In the genomic region with DNA sequence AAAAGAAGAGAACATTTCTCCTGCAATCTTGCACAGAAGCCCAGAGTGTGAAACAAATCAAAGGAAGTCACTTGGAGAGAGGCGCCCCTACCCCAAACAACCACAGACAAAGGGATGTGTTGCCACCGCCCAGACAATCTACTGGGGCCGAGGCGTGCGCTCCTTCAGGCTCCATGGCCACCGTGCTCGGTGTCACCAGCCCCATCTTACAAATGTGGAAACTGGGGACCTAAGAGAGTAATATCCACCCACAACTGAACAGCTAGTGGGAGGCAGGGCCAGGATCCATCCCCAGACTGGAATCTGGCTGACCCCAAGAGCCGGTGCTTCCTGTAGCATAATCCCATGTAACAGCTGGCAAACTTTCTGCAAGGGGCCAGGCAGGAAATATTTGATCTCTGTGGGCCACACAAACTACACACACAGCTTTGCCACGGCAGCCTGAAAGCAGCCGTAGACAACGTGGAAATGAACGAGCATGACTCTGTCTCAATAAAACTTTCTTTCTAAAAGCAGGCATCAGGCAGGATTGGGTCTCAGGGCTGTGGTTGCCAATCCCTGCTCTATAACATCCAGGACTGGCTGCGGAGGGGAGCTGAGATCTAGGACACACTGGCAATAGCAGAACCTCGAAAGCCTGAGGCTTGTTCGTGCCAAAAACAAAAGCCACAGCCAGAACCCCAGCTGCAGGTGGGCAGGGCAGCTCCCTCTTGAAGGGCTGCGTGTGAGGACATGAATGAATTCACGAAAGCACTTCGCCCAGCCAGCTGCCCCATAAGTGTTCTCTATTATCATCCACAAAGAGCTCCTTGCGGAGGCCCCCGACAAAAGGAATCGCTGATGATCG, we compare ENCODE assay signal across 10 cellular contexts. TPM values are rescaled to one million over a fixed set of nuclear protein-coding genes. Genes with fewer than 3 reads are reported as not detected.
A peak's percentile ranks its signal among the peaks of the same experiment; 100 is the strongest.
DNase-seq lines count a peak whose midpoint lies in the region; ATAC-seq and TF ChIP-seq lines count a peak whose summit lies in the region.
"Had no signal": no experiment of that assay in that cellular context is flagged by ENCODE, and none has a peak within 500 bp of the region (broad histone marks: within the 10 kb centered on the region; RNA-seq: fewer than 3 reads in every experiment).

No MANE protein-coding gene starts in this region.

- H3K27ac ChIP-seq in A673 (ENCODE audit: low read depth, low read length, poor library complexity, severe bottlenecking): peak overlapping the region; percentile 25

- DNase-seq in A673 (ENCODE audit: low spot score): no peak
- peak; percentile 76 for DNase-seq in NCI-H82 (lab: John Stamatoyannopoulos, UW)
- no peak for DNase-seq in glutamatergic neuron
- DNase-seq in HEK293T (ENCODE audit: extremely low spot score): no peak
- DNase-seq in immature natural killer cell: no peak
- DNase-seq: activated CD4-positive, alpha-beta T cell treated with anti-CD3 and anti-CD28 coated beads, Interleukin-2, amount 50 U/mL, for 48 hours had no signal

- no peaks in the 10 kb centered on the region for H4K20me1 ChIP-seq in Loucy (ENCODE audit: insufficient read depth, low read length, poor library complexity, severe bottlenecking)

- H3K4me1 ChIP-seq in A673 (ENCODE audit: insufficient read depth, low read length, poor library complexity, severe bottlenecking): peaks cover 23% of the 10 kb centered on the region
- peaks cover 15% of the 10 kb centered on the region for H3K4me1 ChIP-seq in Loucy (ENCODE audit: insufficient read depth, low read length, poor library complexity, severe bottlenecking)

- H3K36me3 Mint-ChIP-seq in glutamatergic neuron (ENCODE audit: unreplicated experiment) (no peaks in the 10 kb centered on the region), immature natural killer cell (peaks cover 0 to 3% (median 3%) of the 10 kb centered on the region in 3 donors)

- no peaks in the 10 kb centered on the region for H3K27me3 ChIP-seq in A673 (replicated peaks; ENCODE audit: insufficient read depth, low read depth, low read length, poor library complexity)
- no peaks in the 10 kb centered on the region for H3K27me3 ChIP-seq in Loucy (ENCODE audit: insufficient read depth, low read length, poor library complexity, severe bottlenecking)

- H2AFZ ChIP-seq in Loucy (ENCODE audit: low read length): peak overlapping the region; percentile 68

- no TSS peak for BruUV-seq in A673 (replicated peaks; lab: Mats Ljungman, UMichigan)

- H3K4me3 Mint-ChIP-seq in glutamatergic neuron (ENCODE audit: unreplicated experiment) (peak overlapping the region; percentile 10), immature natural killer cell (no peak overlapping the region)

- POLR2A ChIA-PET in A673 (lab: Charles Lee; ENCODE audit: low non-redundant PET): no interaction called here
- POLR2A ChIA-PET in HEK293T (lab: Yijun Ruan, JAX): no interaction called here

- ATAC-seq in GM18909 (IDR thresholded peaks at IDR 0.05; ENCODE audit: poor library complexity, unreplicated experiment) (no peak), HG03196 (IDR thresholded peaks at IDR 0.05; ENCODE audit: unreplicated experiment) (no peak)
- ATAC-seq: Panc1 had no signal

- H3K4me1 Mint-ChIP-seq in glutamatergic neuron (ENCODE audit: low read depth, unreplicated experiment): peaks cover 14% of the 10 kb centered on the region
- peaks cover 3 to 5% of the 10 kb centered on the region in 2 donors for H3K4me1 Mint-ChIP-seq in immature natural killer cell

- no peaks in the 10 kb centered on the region for H3F3A ChIP-seq in Loucy (ENCODE audit: low read depth)

- H3K27me3 Mint-ChIP-seq in glutamatergic neuron (ENCODE audit: unreplicated experiment): peaks cover 4% of the 10 kb centered on the region
- H3K27me3 Mint-ChIP-seq in immature natural killer cell (ENCODE audit: low read depth in 3 of 3): peaks cover 2% of the 10 kb centered on the region in 3 donors

- peak overlapping the region; percentile 39 for H3K27ac Mint-ChIP-seq in glutamatergic neuron (ENCODE audit: unreplicated experiment)
- H3K27ac Mint-ChIP-seq in immature natural killer cell: no peak overlapping the region

- H3K9ac ChIP-seq in Loucy (ENCODE audit: low read depth, low read length, poor library complexity, severe bottlenecking): no peak overlapping the region

- intact Hi-C loops in A673 (cut with micrococcal nuclease; ENCODE audit: unreplicated experiment): loop anchor here (5.0 to 10.0 kb wide), 3 partner anchors 323 to 601 kb away; a partner anchor contains a TSS

- CTCF ChIA-PET in A673 (lab: Charles Lee) (interaction anchor here (0.8 to 1.9 kb wide), 2 partner anchors 100 to 413 kb away, joined by 4 to 14 read pairs; no protein-coding TSS in a partner anchor), HEK293T (lab: Yijun Ruan, JAX) (interaction anchor here (2.7 kb wide), 1 partner anchor 41 kb away, joined by 13 read pairs; no protein-coding TSS in a partner anchor)

- H3K4me3 ChIP-seq in A673 (ENCODE audit: low read depth, low read length, poor library complexity, severe bottlenecking): no peak overlapping the region
- H3K4me3 ChIP-seq in Loucy (ENCODE audit: low read length, poor library complexity, severe bottlenecking): peak overlapping the region; percentile 13

- no peaks in the 10 kb centered on the region for H3K9me2 ChIP-seq in Loucy (replicated peaks; ENCODE audit: low read depth, low read length)

- no peaks in the 10 kb centered on the region for H3K36me3 ChIP-seq in A673 (ENCODE audit: insufficient read depth, low read length, poor library complexity, severe bottlenecking)
- H3K36me3 ChIP-seq in Loucy (ENCODE audit: insufficient read depth, low read length): no peaks in the 10 kb centered on the region

- H3K4me2 ChIP-seq in Loucy (ENCODE audit: low read depth, low read length, poor library complexity, severe bottlenecking): peak overlapping the region; percentile 52

- no peaks in the 10 kb centered on the region for H3K79me2 ChIP-seq in Loucy (ENCODE audit: insufficient read depth, low read length)

- TF ChIP-seq CTCF in A673 (conservative IDR thresholded peaks at IDR 0.05; ENCODE audit: low read depth, low read length): no peak
- no peak for TF ChIP-seq CTCF in Loucy (conservative IDR thresholded peaks at IDR 0.05; ENCODE audit: low read length)
- TF ChIP-seq CTCF in glutamatergic neuron (IDR thresholded peaks at IDR 0.05; ENCODE audit: partially characterized antibody, unreplicated experiment): no peak

- peaks cover 5% of the 10 kb centered on the region for H3K9me3 Mint-ChIP-seq in glutamatergic neuron (ENCODE audit: unreplicated experiment)
- peaks cover 0 to 3% (median 0%) of the 10 kb centered on the region in 6 donors for H3K9me3 Mint-ChIP-seq in immature natural killer cell

- H3K9me3 ChIP-seq in A673 (ENCODE audit: low read depth, low read length, poor library complexity, severe bottlenecking) (peaks cover 3% of the 10 kb centered on the region), Loucy (ENCODE audit: insufficient read depth, low read depth, low read length) (no peaks in the 10 kb centered on the region)

TF ChIP-seq in HEK293T, 16 proteins besides CTCF, POLR2A, EP300 and RAD21:
- TF ChIP-seq ZNF384 (IDR thresholded peaks at IDR 0.05): no peak

RNA-seq across cellular contexts. Expression of a gene that starts 26.6 kb away (rescaled TPM):
- total RNA-seq in A673 (2021): 70.5 and 71.9 TPM in 2 replicates
- total RNA-seq in glutamatergic neuron (ENCODE audit: unreplicated experiment): 7.1 TPM
- polyA plus RNA-seq in immature natural killer cell: 1 to 10 TPM in 2 of 3 donors, not detected in 1; 2.0 to 2.1 TPM

RNA-seq across cellular contexts. Expression of a gene that starts 35.5 kb away (rescaled TPM):
- 3.8 and 5.9 TPM in 2 replicates for total RNA-seq in A673 (2021)
- 2.6 TPM for total RNA-seq in glutamatergic neuron (ENCODE audit: unreplicated experiment)
- polyA plus RNA-seq in immature natural killer cell: 1 to 10 TPM; 5.0 to 9.0 (median 7.4) TPM
